ENCODE assay signal across 28 cellular contexts in genomic region chr3:128229077-128229837, GRCh38.
"Had no signal": no experiment of that assay in that cellular context is flagged by ENCODE, and none has a peak within 500 bp of the region (broad histone marks: within the 10 kb centered on the region; RNA-seq: fewer than 3 reads in every experiment).

No MANE protein-coding gene starts in this region.

- H3K4me1 ChIP-seq: colonic mucosa, right lobe of liver had no signal

- ATAC-seq: activated CD4-positive, CD25-positive, alpha-beta regulatory T cell treated with anti-CD3 and anti-CD28 coated beads, Interleukin-2, amount 50 U/mL, for 24 hours; activated naive CD8-positive, alpha-beta T cell treated with anti-CD3 and anti-CD28 coated beads, Interleukin-2, amount 50 U/mL, for 24 hours; activated T-helper 17 cell treated with anti-CD3 and anti-CD28 coated beads, Interleukin-2, amount 50 U/mL, for 72 hours; gastrocnemius medialis; naive thymus-derived CD8-positive, alpha-beta T cell; right lobe of liver; SK-N-SH treated with all-trans-retinoic acid at 6 μM for 48 hours; stimulated activated memory B cell treated with anti-CD40 and anti-IgM and Interleukin-4, amounts not matched to agents 10 μg/mL and 1 μg/mL and 100 μg/mL, for 72 hours; stimulated activated naive CD8-positive, alpha-beta T cell treated with anti-CD3 and anti-CD28 coated beads, Interleukin-15, amount 100 ng/mL, for 72 hours; T-helper 17 cell had no signal

- H3K9me3 ChIP-seq: colonic mucosa, gastrocnemius medialis, right lobe of liver, transverse colon had no signal

- H3K4me3 ChIP-seq: colonic mucosa, dorsolateral prefrontal cortex, gastrocnemius medialis, neural progenitor cell, right lobe of liver, transverse colon had no signal

- H3K27me3 ChIP-seq: colonic mucosa, dorsolateral prefrontal cortex, gastrocnemius medialis, neural progenitor cell, right lobe of liver, transverse colon had no signal

- H3K27ac ChIP-seq: colonic mucosa, gastrocnemius medialis, neural progenitor cell, right lobe of liver, transverse colon, WERI-Rb-1 had no signal

- H3K36me3 ChIP-seq: colonic mucosa, gastrocnemius medialis, neural progenitor cell, right lobe of liver, transverse colon, WERI-Rb-1 had no signal

- DNase-seq: activated CD4-positive, alpha-beta memory T cell treated with anti-CD3 and anti-CD28 coated beads for 36 hours; activated CD4-positive, alpha-beta T cell treated with anti-CD3 and anti-CD28 coated beads for 48 hours; activated CD8-positive, alpha-beta memory T cell treated with anti-CD3 and anti-CD28 coated beads, Interleukin-2, amount 50 U/mL, for 4 hours; activated naive CD8-positive, alpha-beta T cell treated with anti-CD3 and anti-CD28 coated beads, Interleukin-2, amount 50 U/mL, for 24 hours; activated T-cell treated with anti-CD3 and anti-CD28 coated beads, Interleukin-2, amount 50 U/mL, for 24 hours; amygdala; cerebellar nuclear complex; colonic mucosa; dorsolateral prefrontal cortex; effector memory CD4-positive, alpha-beta T cell; gastrocnemius medialis; glutamatergic neuron; naive thymus-derived CD8-positive, alpha-beta T cell; occipital lobe; right lobe of liver; small intestine; stimulated activated CD4-positive, alpha-beta T cell treated with anti-CD3 and anti-CD28 coated beads, Interleukin-4, amount 100 ng/mL, for 24 hours; stimulated activated naive CD8-positive, alpha-beta T cell treated with anti-CD3 and anti-CD28 coated beads, Interleukin-15, amount 100 ng/mL, for 72 hours; substantia nigra; T-helper 17 cell; T1000; transverse colon; WERI-Rb-1 had no signal
